Comparison of ENCODE assay signal across 11 cellular contexts in the genomic region with DNA sequence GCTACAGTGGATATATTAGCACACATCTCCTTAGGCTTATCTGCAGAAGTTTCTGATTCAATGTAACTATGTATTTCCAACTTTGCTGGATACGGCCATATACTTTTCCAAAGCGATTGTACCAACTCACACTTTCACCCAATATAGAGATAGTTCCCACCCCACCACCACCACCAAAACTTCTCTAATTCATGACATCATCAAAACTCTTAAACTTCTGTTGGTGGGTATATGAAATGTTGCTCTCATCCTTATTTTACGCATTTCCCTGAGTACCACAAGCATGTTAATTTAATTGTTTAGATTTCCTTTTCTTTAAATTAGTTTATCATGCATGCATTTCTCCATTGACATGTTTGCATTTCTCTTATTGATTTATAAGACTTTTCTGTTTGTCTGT.
"Had no signal": no experiment of that assay in that cellular context is flagged by ENCODE, and none has a peak within 500 bp of the region (broad histone marks: within the 10 kb centered on the region; RNA-seq: fewer than 3 reads in every experiment).

No MANE protein-coding gene starts in this region.

- H2AFZ ChIP-seq: GM23248, GM23338 had no signal

- H3K36me3 ChIP-seq: HAP-1 had no signal

- H3K27ac ChIP-seq: GM23248 had no signal

- DNase-seq: GM23248, GOT3, H7, H9, HCEC 1CT, HFFc6 had no signal

- ATAC-seq: GM23338, HCT116 had no signal

- H3K9ac ChIP-seq: GM23248 had no signal

- H3K4me2 ChIP-seq: GM23338 had no signal

- H3K4me3 ChIP-seq: GM23248, GM23338, HAP-1 had no signal

- H3K4me1 ChIP-seq: HAP-1 had no signal

- FAIRE-seq: H1, H54 had no signal

- H3K9me3 ChIP-seq: HAP-1 had no signal
